In the genomic region with DNA sequence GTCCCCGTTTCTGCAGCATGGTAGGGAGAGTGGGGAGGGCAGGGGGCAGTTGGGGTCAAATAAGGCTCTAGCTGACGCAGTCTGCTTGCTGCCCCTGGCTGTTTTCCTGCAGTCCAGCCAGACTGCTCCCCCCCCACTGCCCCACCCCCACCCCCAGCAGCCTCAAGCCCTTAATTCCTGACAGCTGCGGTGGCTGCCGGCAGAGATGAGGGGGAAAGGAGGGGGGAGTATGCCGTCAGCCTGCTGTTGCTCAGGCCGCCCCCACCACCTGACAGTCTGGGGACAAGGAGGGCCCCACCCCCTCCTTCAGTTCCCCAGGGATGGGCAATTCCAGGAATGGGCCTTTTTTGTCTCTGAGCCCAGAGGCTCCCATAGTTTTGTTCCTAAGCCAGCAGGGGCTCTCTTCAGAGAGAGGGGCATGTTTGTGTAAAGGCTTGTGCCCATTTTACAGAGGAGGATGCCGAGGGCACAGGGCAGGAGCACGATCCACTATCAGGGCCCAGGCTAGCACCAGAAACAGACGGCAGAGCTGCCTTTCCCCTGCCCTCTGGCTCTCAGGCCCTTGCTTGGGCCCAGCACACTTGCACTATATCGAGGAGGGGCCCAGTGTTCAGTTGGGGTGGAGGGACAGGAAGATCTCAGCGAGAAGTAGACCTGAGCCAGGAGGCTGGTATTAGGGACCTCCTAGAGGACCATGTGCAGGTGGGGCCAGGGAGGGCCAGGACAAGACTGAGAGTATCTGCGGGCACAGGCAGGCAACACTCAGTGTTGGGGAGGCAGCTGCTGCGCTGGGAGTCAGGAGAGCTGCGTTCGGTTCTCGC, we compare ENCODE assay signal across 12 cellular contexts. TPM values are rescaled to one million over a fixed set of nuclear protein-coding genes. Genes with fewer than 3 reads are reported as not detected.
DNase-seq lines count a peak whose midpoint lies in the region; FAIRE-seq and TF ChIP-seq lines count a peak whose summit lies in the region.
"Had no signal": no experiment of that assay in that cellular context is flagged by ENCODE, and none has a peak within 500 bp of the region (broad histone marks: within the 10 kb centered on the region; RNA-seq: fewer than 3 reads in every experiment).

No MANE protein-coding gene starts in this region.

- H3K4me3 ChIP-seq in CD4-positive, alpha-beta memory T cell (ENCODE audit: low read length in 2 of 2) = peak overlapping the region in 1 of 2 donors; percentile 77
- H3K4me3 ChIP-seq in breast epithelium = peak overlapping the region in 1 of 3 donors; percentile 66
- H3K4me3 ChIP-seq: ovary had no signal

- peaks cover 7% of the 10 kb centered on the region for H3K27me3 ChIP-seq in CD4-positive, alpha-beta memory T cell (ENCODE audit: insufficient read depth, low read length)
- H3K27me3 ChIP-seq in breast epithelium = peaks cover 0 to 38% of the 10 kb centered on the region in 2 donors
- H3K27me3 ChIP-seq: ovary had no signal

- peak; percentile 82 for FAIRE-seq in GM12892 (lab: Jason Lieb, UNC)

- H3K27ac ChIP-seq in CD4-positive, alpha-beta memory T cell (ENCODE audit: low read depth, low read length) = peak overlapping the region; percentile 75
- H3K27ac ChIP-seq in breast epithelium = no peak overlapping the region
- H3K27ac ChIP-seq: ovary had no signal

- no peaks in the 10 kb centered on the region for H3K9me3 ChIP-seq in CD4-positive, alpha-beta memory T cell (ENCODE audit: control insufficient read depth in 1 of 2, low read length in 2 of 2)
- H3K9me3 ChIP-seq in breast epithelium = no peaks in the 10 kb centered on the region
- H3K9me3 ChIP-seq: ovary had no signal

- H3K9me3 Mint-ChIP-seq in CD4-positive, alpha-beta memory T cell = no peaks in the 10 kb centered on the region
- H3K9me3 Mint-ChIP-seq in immature natural killer cell = no peaks in the 10 kb centered on the region

- no peaks in the 10 kb centered on the region for H3K36me3 ChIP-seq in CD4-positive, alpha-beta memory T cell (ENCODE audit: insufficient read depth, low read length)
- H3K36me3 ChIP-seq in breast epithelium = no peaks in the 10 kb centered on the region
- H3K36me3 ChIP-seq: ovary had no signal

- peak overlapping the region; percentile 95 to 98 (median 97) for H3K27ac Mint-ChIP-seq in CD4-positive, alpha-beta memory T cell
- H3K27ac Mint-ChIP-seq in immature natural killer cell = peak overlapping the region in 5 of 6 donors; percentile 48 to 74 (median 61)

- no peak for DNase-seq in CD4-positive, alpha-beta memory T cell
- no peak for DNase-seq in GM12892 (ENCODE audit: insufficient read length)
- peak; percentile 70 for DNase-seq in RPMI8226
- DNase-seq in immature natural killer cell = no peak
- DNase-seq in activated CD4-positive, CD25-positive, alpha-beta regulatory T cell (lab: John Stamatoyannopoulos, UW) = no peak
- no peak for DNase-seq in stimulated activated CD8-positive, alpha-beta memory T cell treated with anti-CD3 and anti-CD28 coated beads, Interleukin-4, amount 100 ng/mL, for 48 hours
- DNase-seq in breast epithelium (ENCODE audit: low spot score in 2 of 2) = no peak
- DNase-seq in medulla oblongata (ENCODE audit: extremely low spot score) = no peak

- H3K27me3 Mint-ChIP-seq in CD4-positive, alpha-beta memory T cell = peaks cover 10 to 15% of the 10 kb centered on the region in 2 donors
- H3K27me3 Mint-ChIP-seq in immature natural killer cell (ENCODE audit: low read depth in 3 of 3) = peaks cover 25 to 32% (median 30%) of the 10 kb centered on the region in 3 donors

- peaks cover 31 to 60% (median 45%) of the 10 kb centered on the region in 4 donors for H3K4me1 Mint-ChIP-seq in CD4-positive, alpha-beta memory T cell
- peaks cover 9 to 11% of the 10 kb centered on the region in 2 donors for H3K4me1 Mint-ChIP-seq in immature natural killer cell

- CTCF ChIA-PET in CD4-positive, alpha-beta memory T cell (lab: Charles Lee; ENCODE audit: partially characterized antibody) = interaction anchor here (1.3 to 16.6 kb wide), 4 partner anchors 8 to 416 kb away, joined by 4 to 1167 read pairs (median 89); no protein-coding TSS in a partner anchor

- H3K4me1 ChIP-seq in CD4-positive, alpha-beta memory T cell (ENCODE audit: insufficient read depth, low read length) = peaks cover 55% of the 10 kb centered on the region
- H3K4me1 ChIP-seq in breast epithelium = peaks cover 0 to 4% of the 10 kb centered on the region in 2 donors

- TF ChIP-seq CTCF in breast epithelium (IDR thresholded peaks at IDR 0.05) = no peak

- POLR2A ChIA-PET in CD4-positive, alpha-beta memory T cell (lab: Charles Lee; ENCODE audit: partially characterized antibody) = interaction anchor here (1.0 to 16.5 kb wide), 5 partner anchors 9 to 208 kb away, joined by 3 to 667 read pairs (median 8); partner anchors contain the start of gene TTLL4

- no peak for TF ChIP-seq POLR2A in GM12892 (IDR thresholded peaks at IDR 0.05; ENCODE audit: low read depth, low read length)
- TF ChIP-seq POLR2A in breast epithelium (IDR thresholded peaks at IDR 0.05) = no peak

- H3K36me3 Mint-ChIP-seq in CD4-positive, alpha-beta memory T cell = peaks cover 0 to 6% of the 10 kb centered on the region in 2 donors
- no peaks in the 10 kb centered on the region for H3K36me3 Mint-ChIP-seq in immature natural killer cell

- intact Hi-C loops in CD4-positive, alpha-beta memory T cell (cut with micrococcal nuclease) = no loop called here
- intact Hi-C loops in breast epithelium (cut with DNase I; ENCODE audit: low total_unique reads) = no loop called here

- peak overlapping the region; percentile 87 to 97 (median 92) for H3K4me3 Mint-ChIP-seq in CD4-positive, alpha-beta memory T cell
- H3K4me3 Mint-ChIP-seq in immature natural killer cell = peak overlapping the region; percentile 27 to 62 (median 57)

RNA-seq across cellular contexts. Expression of gene WNT10A, which starts 1.5 kb away (rescaled TPM):
- total RNA-seq in CD4-positive, alpha-beta memory T cell = 10 to 100 TPM; 11.1 to 12.4 TPM
- 1 to 10 TPM; 7.6 to 8.1 TPM for polyA plus RNA-seq in CD4-positive, alpha-beta memory T cell
- polyA plus RNA-seq in GM12892 (2012; ENCODE audit: missing spikeins) = 34.9 TPM
- under 1 TPM in 1 of 3 donors, not detected in 2; 0.19 TPM for polyA plus RNA-seq in immature natural killer cell
- 1 to 10 TPM in 1 of 3 donors, under 1 TPM in 1, not detected in 1; 0.88 to 2.9 TPM for total RNA-seq in breast epithelium
- total RNA-seq: fibroblast of lung had no signal
- polyA plus RNA-seq: fibroblast of lung had no signal

RNA-seq across cellular contexts. Expression of gene WNT6, which starts 19.5 kb away (rescaled TPM):
- under 1 TPM in 1 of 2 experiments, not detected in 1; 0.26 TPM for total RNA-seq in CD4-positive, alpha-beta memory T cell
- polyA plus RNA-seq in CD4-positive, alpha-beta memory T cell = not detected
- polyA plus RNA-seq in GM12892 (2012; ENCODE audit: missing spikeins) = not detected
- polyA plus RNA-seq in immature natural killer cell = under 1 TPM in 1 of 3 donors, not detected in 2; 0.22 TPM
- total RNA-seq in breast epithelium = 1 to 10 TPM in 2 of 3 donors, under 1 TPM in 1; 0.48 to 3.3 (median 1.3) TPM
- total RNA-seq: fibroblast of lung had no signal
- polyA plus RNA-seq: fibroblast of lung had no signal

RNA-seq across cellular contexts. Expression of gene PRKAG3, which starts 47.5 kb away (rescaled TPM):
- not detected for total RNA-seq in CD4-positive, alpha-beta memory T cell
- not detected for polyA plus RNA-seq in CD4-positive, alpha-beta memory T cell
- polyA plus RNA-seq in GM12892 (2012; ENCODE audit: missing spikeins) = not detected
- polyA plus RNA-seq in immature natural killer cell = not detected
- not detected for total RNA-seq in breast epithelium
- total RNA-seq: activated CD8-positive, alpha-beta memory T cell treated with anti-CD3 and anti-CD28 coated beads for 36 hours had no signal
- polyA plus RNA-seq: fibroblast of lung, ovary, urinary bladder had no signal
